In the genomic region with DNA sequence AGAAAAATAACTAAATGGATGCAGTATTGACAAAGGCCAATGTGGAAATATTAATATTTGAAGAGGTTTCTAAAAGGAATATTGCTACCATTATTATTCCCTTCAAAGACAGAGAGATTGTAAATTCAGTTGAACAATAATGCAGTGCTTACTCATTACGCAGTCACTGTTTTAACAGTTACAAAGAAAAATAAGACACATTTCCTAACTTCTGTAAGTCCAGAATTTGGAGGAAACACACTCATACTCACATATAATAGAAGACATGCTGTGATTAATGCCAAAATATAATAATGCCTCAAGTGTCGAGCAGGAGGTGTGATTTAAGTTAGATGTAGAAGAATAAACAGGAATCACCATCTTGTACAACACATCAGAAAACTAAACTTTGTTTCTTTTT, we compare ENCODE assay signal across 26 cellular contexts.
A peak's percentile ranks its signal among the peaks of the same experiment; 100 is the strongest.
DNase-seq lines count a peak whose midpoint lies in the region; ATAC-seq, FAIRE-seq and TF ChIP-seq lines count a peak whose summit lies in the region.
"Had no signal": no experiment of that assay in that cellular context is flagged by ENCODE, and none has a peak within 500 bp of the region (broad histone marks: within the 10 kb centered on the region; RNA-seq: fewer than 3 reads in every experiment).

No MANE protein-coding gene starts in this region.

- FAIRE-seq in D721Med (lab: Jason Lieb, UNC) = peak; percentile 98
- FAIRE-seq: G401.6, GM12892, K562 had no signal

- H3K36me3 ChIP-seq in mammary epithelial cell (ENCODE audit: insufficient read depth, low read length) (no peaks in the 10 kb centered on the region), aorta (ENCODE audit: control insufficient read depth in 1 of 2, insufficient read depth in 2 of 2, low read length in 1 of 2) (no peaks in the 10 kb centered on the region)
- H3K36me3 ChIP-seq: SJCRH30 had no signal

- 42% methylated on average over 2 of the region's 2 CpGs for WGBS in mammary epithelial cell (ENCODE audit: low coverage, missing lambda C conversion rate)
- 76 to 77% methylated on average over 2 of the region's 2 CpGs for WGBS in aorta, 2 donors

- H3K27me3 ChIP-seq in mammary epithelial cell (ENCODE audit: insufficient read depth, low read length) (no peaks in the 10 kb centered on the region), aorta (ENCODE audit: control insufficient read depth in 1 of 2, insufficient read depth in 2 of 2, low read length in 1 of 2) (no peaks in the 10 kb centered on the region)
- H3K27me3 ChIP-seq: SJCRH30 had no signal

- TF ChIP-seq CTCF in D721Med (IDR thresholded peaks at IDR 0.05; ENCODE audit: insufficient read depth, missing control alignments) = no peak
- TF ChIP-seq CTCF in mammary epithelial cell (conservative IDR thresholded peaks at IDR 0.05 in 1 of 2, IDR thresholded peaks at IDR 0.05 in 1 of 2; ENCODE audit: extremely low read depth in 1 of 2, insufficient read depth in 1 of 2, low read depth in 1 of 2, low read length in 2 of 2) = no peak
- TF ChIP-seq CTCF in fibroblast of pulmonary artery (IDR thresholded peaks at IDR 0.05; ENCODE audit: low read length, missing control alignments) = no peak

- H3K9ac ChIP-seq in mammary epithelial cell (ENCODE audit: insufficient read depth, low read length) = no peak overlapping the region

- H2AFZ ChIP-seq in mammary epithelial cell (ENCODE audit: low read depth, low read length) = no peak overlapping the region

- peak overlapping the region; percentile 19 for H3K4me2 ChIP-seq in mammary epithelial cell (ENCODE audit: insufficient read depth, low read depth, low read length)

- H3K9me3 ChIP-seq in mammary epithelial cell (replicated peaks; ENCODE audit: insufficient read depth, low read length) (no peaks in the 10 kb centered on the region), aorta (ENCODE audit: control insufficient read depth, low read length) (peaks cover 2% of the 10 kb centered on the region)
- H3K9me3 ChIP-seq: SJCRH30 had no signal

- no peak for DNase-seq in D721Med (ENCODE audit: insufficient read length, low spot score)
- DNase-seq in HT1080 (ENCODE audit: low read depth) = peak; percentile 53
- DNase-seq in mammary epithelial cell = peak; percentile 64
- peak; percentile 21 for DNase-seq in fibroblast of pulmonary artery (ENCODE audit: low read depth)
- no peak for DNase-seq in NCI-H2171 (lab: John Stamatoyannopoulos, UW)
- DNase-seq in mesenteric fat pad (ENCODE audit: low spot score) = no peak
- DNase-seq in aorta = no peak
- DNase-seq: CD4-positive, alpha-beta T cell; COR-L47; DMS 273 treated with DMSO at 0.1 percent for 48 hours; DND-41; GOT3; HCEC 1CT; NCI-H1092; NCI-H1436; NCI-H1930; NCI-H2227 treated with DMSO at 0.1 percent for 48 hours; NCI-H510A; NCI-H774; NK-92 treated with Interleukin-12 subunit alpha and Interleukin-12 subunit beta, amount 100 ng/mL, for 24 hours; SJCRH30 had no signal

- CTCF ChIA-PET in mammary epithelial cell (lab: Charles Lee; ENCODE audit: low non-redundant PET) = no interaction called here

- no TSS peak for BruUV-seq in mammary epithelial cell (replicated peaks; lab: Mats Ljungman, UMichigan)

- in situ Hi-C loops in mammary epithelial cell (cut with MboI; ENCODE audit: low sequenced_read_pairs in 2 of 2) = no loop called here

- dilution Hi-C loops in mammary epithelial cell (cut with HindIII; ENCODE audit: low sequenced_read_pairs) = no loop called here

- no peak overlapping the region for H3K27ac ChIP-seq in mammary epithelial cell (ENCODE audit: insufficient read depth, low read depth, low read length)
- no peak overlapping the region for H3K27ac ChIP-seq in aorta (ENCODE audit: low read depth in 1 of 2, low read length in 2 of 2)
- H3K27ac ChIP-seq: SJCRH30 had no signal

- ATAC-seq in aorta (ENCODE audit: low FRiP score) (no peak), HG03175 (IDR thresholded peaks at IDR 0.05; ENCODE audit: unreplicated experiment) (no peak)
- ATAC-seq: K562, Panc1 had no signal

- intact Hi-C loops in mammary epithelial cell (cut with micrococcal nuclease) (no loop called here), aorta (cut with DNase I) (no loop called here)

- no peaks in the 10 kb centered on the region for H4K20me1 ChIP-seq in mammary epithelial cell (ENCODE audit: insufficient read depth, low read length)

- H3K4me1 ChIP-seq in mammary epithelial cell (ENCODE audit: insufficient read depth, low read length) (peaks cover 11% of the 10 kb centered on the region), aorta (ENCODE audit: control insufficient read depth in 1 of 2, insufficient read depth in 2 of 2, low read length in 2 of 2) (no peaks in the 10 kb centered on the region)
- H3K4me1 ChIP-seq: SJCRH30 had no signal

- no peaks in the 10 kb centered on the region for H3K79me2 ChIP-seq in mammary epithelial cell (ENCODE audit: insufficient read depth, low read length)

- H3K4me3 ChIP-seq in mammary epithelial cell (replicated peaks in 1 of 3; ENCODE audit: insufficient read depth in 1 of 3, low read depth in 2 of 3, low read length in 3 of 3) (no peak overlapping the region), fibroblast of pulmonary artery (replicated peaks; ENCODE audit: low read depth, low read length) (no peak overlapping the region), aorta (ENCODE audit: low read length in 2 of 2) (no peak overlapping the region)
- H3K4me3 ChIP-seq: K562, SJCRH30 had no signal

Comparison
In these comparisons a context has a peak if more than half of its experiments do, and no peak if none do; other contexts are left out.
1. DNase-seq: peak in HT1080 (single experiment), mammary epithelial cell (single experiment) and fibroblast of pulmonary artery (single experiment); none in D721Med (single experiment), NCI-H2171 (single experiment), mesenteric fat pad (single experiment) and aorta (0 of 2).